12 cellular contexts compared by ENCODE assay signal in the genomic region with DNA sequence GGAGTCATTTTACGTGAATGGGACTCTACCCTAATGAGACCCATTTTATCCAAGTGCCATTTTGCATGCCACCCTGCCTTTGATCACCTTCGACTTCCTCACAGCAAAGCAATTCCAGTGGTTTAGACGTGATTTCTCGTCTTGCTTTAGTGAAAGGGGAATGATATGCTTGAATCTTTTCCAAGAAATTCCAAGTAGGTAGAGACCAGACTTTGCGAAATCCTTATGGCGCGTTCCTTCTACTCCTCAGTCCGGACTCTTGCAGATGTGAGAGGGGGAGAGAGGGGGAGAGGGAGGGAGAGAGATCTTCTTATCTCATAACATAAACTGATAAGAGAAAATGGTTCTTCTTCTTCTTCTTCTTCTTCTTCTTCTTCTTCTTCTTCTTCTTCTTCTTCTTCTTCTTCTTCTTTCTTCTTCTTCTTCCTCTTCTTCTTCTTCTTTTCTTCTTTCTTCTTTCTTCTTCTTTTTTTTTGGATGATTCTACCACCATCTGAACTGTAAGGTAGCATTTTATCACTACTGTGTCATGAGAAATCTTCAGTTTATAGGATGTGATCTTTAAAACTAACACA. TPM values are rescaled to one million over a fixed set of nuclear protein-coding genes. Genes with fewer than 3 reads are reported as not detected.
DNase-seq lines count a peak whose midpoint lies in the region; ATAC-seq and TF ChIP-seq lines count a peak whose summit lies in the region.
"Had no signal": no experiment of that assay in that cellular context is flagged by ENCODE, and none has a peak within 500 bp of the region (broad histone marks: within the 10 kb centered on the region; RNA-seq: fewer than 3 reads in every experiment).

No MANE protein-coding gene starts in this region.

- WGBS in iPS DF 6.9 (ENCODE audit: insufficient coverage, insufficient read length): no CpG with 5 or more reads among the region's 8 CpGs

- no peak for TF ChIP-seq CTCF in progenitor cell of endocrine pancreas (IDR thresholded peaks at IDR 0.05; ENCODE audit: unreplicated experiment)

- H3K4me3 ChIP-seq in iPS DF 6.9 (ENCODE audit: low read length): peak overlapping the region; percentile 54; the same call in 1 of the 2 replicates

- no peak overlapping the region for H3K27ac ChIP-seq in iPS DF 6.9 (ENCODE audit: low read length)
- H3K27ac ChIP-seq: colonic mucosa, Peyer's patch had no signal

- H3K9me3 Mint-ChIP-seq in activated CD8-positive, alpha-beta memory T cell treated with anti-CD3 and anti-CD28 coated beads, Interleukin-2, amount 10 ng/mL, durations not matched to agents 7 days and 5 days (ENCODE audit: low read depth): no peaks in the 10 kb centered on the region
- H3K9me3 Mint-ChIP-seq in activated CD4-positive, alpha-beta memory T cell treated with anti-CD3 and anti-CD28 coated beads for 36 hours: no peaks in the 10 kb centered on the region
- H3K9me3 Mint-ChIP-seq in progenitor cell of endocrine pancreas (ENCODE audit: low read depth): no peaks in the 10 kb centered on the region

- no peak for DNase-seq in activated CD8-positive, alpha-beta memory T cell treated with anti-CD3 and anti-CD28 coated beads, Interleukin-2, amount 10 ng/mL, durations not matched to agents 7 days and 5 days
- no peak for DNase-seq in activated CD8-positive, alpha-beta memory T cell treated with anti-CD3 and anti-CD28 coated beads, Interleukin-2, amount 50 U/mL, for 48 hours
- no peak for DNase-seq in activated CD4-positive, alpha-beta memory T cell treated with anti-CD3 and anti-CD28 coated beads for 36 hours
- DNase-seq in iPS DF 6.9 (ENCODE audit: low read depth, low spot score): no peak
- DNase-seq in progenitor cell of endocrine pancreas (ENCODE audit: low spot score, unreplicated experiment): no peak
- DNase-seq: activated CD4-positive, alpha-beta T cell treated with anti-CD3 and anti-CD28 coated beads, Interleukin-2, amount 50 U/mL, for 48 hours; colonic mucosa had no signal

- H3K27me3 Mint-ChIP-seq in activated CD8-positive, alpha-beta memory T cell treated with anti-CD3 and anti-CD28 coated beads, Interleukin-2, amount 10 ng/mL, durations not matched to agents 7 days and 5 days: peaks cover 77% of the 10 kb centered on the region
- H3K27me3 Mint-ChIP-seq in activated CD4-positive, alpha-beta memory T cell treated with anti-CD3 and anti-CD28 coated beads for 36 hours: peaks cover 50% of the 10 kb centered on the region
- H3K27me3 Mint-ChIP-seq in progenitor cell of endocrine pancreas: peaks cover 67% of the 10 kb centered on the region

- peak overlapping the region; percentile 59 for H3K27ac Mint-ChIP-seq in activated CD8-positive, alpha-beta memory T cell treated with anti-CD3 and anti-CD28 coated beads, Interleukin-2, amount 10 ng/mL, durations not matched to agents 7 days and 5 days
- no peak overlapping the region for H3K27ac Mint-ChIP-seq in activated CD4-positive, alpha-beta memory T cell treated with anti-CD3 and anti-CD28 coated beads for 36 hours
- H3K27ac Mint-ChIP-seq in progenitor cell of endocrine pancreas: peak overlapping the region; percentile 69

- peaks cover 38% of the 10 kb centered on the region for H3K27me3 ChIP-seq in iPS DF 6.9 (ENCODE audit: control insufficient read depth, insufficient read depth, low read length)

- peak overlapping the region; percentile 66 for H3K4me3 Mint-ChIP-seq in activated CD8-positive, alpha-beta memory T cell treated with anti-CD3 and anti-CD28 coated beads, Interleukin-2, amount 10 ng/mL, durations not matched to agents 7 days and 5 days
- H3K4me3 Mint-ChIP-seq in activated CD4-positive, alpha-beta memory T cell treated with anti-CD3 and anti-CD28 coated beads for 36 hours: peak overlapping the region; percentile 54
- H3K4me3 Mint-ChIP-seq in progenitor cell of endocrine pancreas (ENCODE audit: low read depth): peak overlapping the region; percentile 70

- no peaks in the 10 kb centered on the region for H3K36me3 ChIP-seq in iPS DF 6.9 (ENCODE audit: control insufficient read depth, insufficient read depth, low read length)
- H3K36me3 ChIP-seq: colonic mucosa, Peyer's patch had no signal

- no peak for ATAC-seq in activated CD8-positive, alpha-beta memory T cell treated with anti-CD3 and anti-CD28 coated beads, Interleukin-2, amount 10 ng/mL, durations not matched to agents 7 days and 5 days
- ATAC-seq in GM21526 (IDR thresholded peaks at IDR 0.05; ENCODE audit: low FRiP score, unreplicated experiment) (no peak), GM18868 (IDR thresholded peaks at IDR 0.05; ENCODE audit: unreplicated experiment) (no peak), GM21367 (IDR thresholded peaks at IDR 0.05; ENCODE audit: unreplicated experiment) (no peak)
- ATAC-seq: GM12878 had no signal

- CTCF ChIA-PET in activated CD8-positive, alpha-beta memory T cell treated with anti-CD3 and anti-CD28 coated beads, Interleukin-2, amount 10 ng/mL, durations not matched to agents 7 days and 5 days (lab: Charles Lee): interaction anchor here (1.5 kb wide), 1 partner anchor 30 kb away, joined by 4 read pairs; a partner anchor contains a TSS
- CTCF ChIA-PET in activated CD4-positive, alpha-beta memory T cell treated with anti-CD3 and anti-CD28 coated beads for 36 hours (lab: Charles Lee): interaction anchor here (0.7 kb wide), 1 partner anchor 757 kb away, joined by 3 read pairs; no protein-coding TSS in a partner anchor

- H3K36me3 Mint-ChIP-seq in activated CD8-positive, alpha-beta memory T cell treated with anti-CD3 and anti-CD28 coated beads, Interleukin-2, amount 10 ng/mL, durations not matched to agents 7 days and 5 days: peaks cover 11% of the 10 kb centered on the region
- peaks cover 3% of the 10 kb centered on the region for H3K36me3 Mint-ChIP-seq in activated CD4-positive, alpha-beta memory T cell treated with anti-CD3 and anti-CD28 coated beads for 36 hours
- H3K36me3 Mint-ChIP-seq in progenitor cell of endocrine pancreas (ENCODE audit: insufficient read depth): no peaks in the 10 kb centered on the region

- intact Hi-C loops in activated CD4-positive, alpha-beta memory T cell treated with anti-CD3 and anti-CD28 coated beads for 36 hours (cut with micrococcal nuclease): no loop called here

- H3K4me1 ChIP-seq in iPS DF 6.9 (ENCODE audit: control insufficient read depth, insufficient read depth, low read length): no peaks in the 10 kb centered on the region; the same call in 1 of the 2 replicates
- H3K4me1 ChIP-seq: colonic mucosa had no signal

- POLR2A ChIA-PET in activated CD4-positive, alpha-beta memory T cell treated with anti-CD3 and anti-CD28 coated beads for 36 hours (lab: Charles Lee): interaction anchor here (1.2 kb wide), 1 partner anchor 342 kb away, joined by 3 read pairs; a partner anchor contains a TSS

- peaks cover 22% of the 10 kb centered on the region for H3K4me1 Mint-ChIP-seq in activated CD8-positive, alpha-beta memory T cell treated with anti-CD3 and anti-CD28 coated beads, Interleukin-2, amount 10 ng/mL, durations not matched to agents 7 days and 5 days
- H3K4me1 Mint-ChIP-seq in activated CD4-positive, alpha-beta memory T cell treated with anti-CD3 and anti-CD28 coated beads for 36 hours (ENCODE audit: low read depth): peaks cover 16% of the 10 kb centered on the region
- peaks cover 2% of the 10 kb centered on the region for H3K4me1 Mint-ChIP-seq in progenitor cell of endocrine pancreas (ENCODE audit: low read depth)

- no peaks in the 10 kb centered on the region for H3K9me3 ChIP-seq in iPS DF 6.9 (ENCODE audit: control insufficient read depth, insufficient read depth, low read length)
- H3K9me3 ChIP-seq: colonic mucosa had no signal

RNA-seq across cellular contexts. Expression of a gene that starts 0.9 kb away (rescaled TPM):
- 1 to 10 TPM; 3.7 to 6.0 TPM for total RNA-seq in activated CD8-positive, alpha-beta memory T cell treated with anti-CD3 and anti-CD28 coated beads, Interleukin-2, amount 10 ng/mL, durations not matched to agents 7 days and 5 days
- under 1 TPM in 1 of 2 experiments, not detected in 1; 0.24 TPM for total RNA-seq in activated CD4-positive, alpha-beta memory T cell treated with anti-CD3 and anti-CD28 coated beads for 36 hours
- 8.5 and 8.9 TPM in 2 replicates for total RNA-seq in progenitor cell of endocrine pancreas
- total RNA-seq: colonic mucosa, Peyer's patch had no signal

RNA-seq across cellular contexts. Expression of a gene that starts 25.3 kb away (rescaled TPM):
- 10 to 100 TPM; 45.9 to 74.6 TPM for total RNA-seq in activated CD8-positive, alpha-beta memory T cell treated with anti-CD3 and anti-CD28 coated beads, Interleukin-2, amount 10 ng/mL, durations not matched to agents 7 days and 5 days
- total RNA-seq in activated CD4-positive, alpha-beta memory T cell treated with anti-CD3 and anti-CD28 coated beads for 36 hours: 10 to 100 TPM; 58.8 to 63.5 TPM
- 62.1 and 64.3 TPM in 2 replicates for total RNA-seq in progenitor cell of endocrine pancreas

RNA-seq across cellular contexts. Expression of a gene that starts 30.0 kb away (rescaled TPM):
- 100 to 1,000 TPM in 1 of 2 experiments, 10 to 100 TPM in 1; 70.6 to 103 TPM for total RNA-seq in activated CD8-positive, alpha-beta memory T cell treated with anti-CD3 and anti-CD28 coated beads, Interleukin-2, amount 10 ng/mL, durations not matched to agents 7 days and 5 days
- total RNA-seq in activated CD4-positive, alpha-beta memory T cell treated with anti-CD3 and anti-CD28 coated beads for 36 hours: 10 to 100 TPM; 84.6 to 91.4 TPM
- total RNA-seq in progenitor cell of endocrine pancreas: 48.5 and 48.8 TPM in 2 replicates
